30 cellular contexts compared by ENCODE assay signal in genomic region chr17:28545787-28546415, GRCh38. TPM values are rescaled to one million over a fixed set of nuclear protein-coding genes. Genes with fewer than 3 reads are reported as not detected.
A peak's percentile ranks its signal among the peaks of the same experiment; 100 is the strongest.
DNase-seq lines count a peak whose midpoint lies in the region; ATAC-seq and TF ChIP-seq lines count a peak whose summit lies in the region.
"Had no signal": no experiment of that assay in that cellular context is flagged by ENCODE, and none has a peak within 500 bp of the region (broad histone marks: within the 10 kb centered on the region; RNA-seq: fewer than 3 reads in every experiment).

No MANE protein-coding gene starts in this region.

- no peak overlapping the region for H3K4me3 Mint-ChIP-seq in CD8-positive, alpha-beta T cell
- H3K4me3 Mint-ChIP-seq in T-helper 17 cell: no peak overlapping the region
- H3K4me3 Mint-ChIP-seq in naive thymus-derived CD4-positive, alpha-beta T cell: no peak overlapping the region
- H3K4me3 Mint-ChIP-seq: activated CD4-positive, alpha-beta memory T cell treated with anti-CD3 and anti-CD28 coated beads, Interleukin-2, amount 10 ng/mL, durations not matched to agents 7 days and 5 days; T-cell had no signal

- H3K36me3 ChIP-seq in CD8-positive, alpha-beta T cell (ENCODE audit: insufficient read depth, low read length): peaks cover 14% of the 10 kb centered on the region
- no peaks in the 10 kb centered on the region for H3K36me3 ChIP-seq in naive thymus-derived CD4-positive, alpha-beta T cell (ENCODE audit: control insufficient read depth in 2 of 3, insufficient read depth in 3 of 3, low read length in 3 of 3)
- H3K36me3 ChIP-seq: thyroid gland had no signal

- H3K9me3 ChIP-seq in CD8-positive, alpha-beta T cell (ENCODE audit: low read length): no peaks in the 10 kb centered on the region
- H3K9me3 ChIP-seq in T-helper 17 cell (ENCODE audit: control insufficient read depth, low read length, poor library complexity, severe bottlenecking): no peaks in the 10 kb centered on the region
- no peaks in the 10 kb centered on the region for H3K9me3 ChIP-seq in naive thymus-derived CD4-positive, alpha-beta T cell (ENCODE audit: control insufficient read depth in 2 of 3, low read length in 3 of 3)
- H3K9me3 ChIP-seq: ascending aorta, Caco-2, esophagus muscularis mucosa, gastrocnemius medialis, thyroid gland had no signal

- H3K4me3 ChIP-seq in CD8-positive, alpha-beta T cell (ENCODE audit: low read depth, low read length): no peak overlapping the region
- H3K4me3 ChIP-seq in naive thymus-derived CD4-positive, alpha-beta T cell (ENCODE audit: low read length): no peak overlapping the region
- H3K4me3 ChIP-seq: ascending aorta, esophagus muscularis mucosa, gastrocnemius medialis, thyroid gland had no signal

- peak; percentile 29 for DNase-seq in AG08395 (ENCODE audit: low spot score)
- no peak for DNase-seq in CD8-positive, alpha-beta T cell
- DNase-seq in T-helper 17 cell: no peak
- no peak for DNase-seq in naive thymus-derived CD4-positive, alpha-beta T cell
- DNase-seq in SHP77 treated with DMSO at 0.1 percent for 48 hours (lab: John Stamatoyannopoulos, UW): no peak
- DNase-seq in putamen (ENCODE audit: low spot score): no peak
- DNase-seq in mucosa of gallbladder (ENCODE audit: low spot score): no peak
- DNase-seq: activated CD4-positive, alpha-beta memory T cell treated with anti-CD3 and anti-CD28 coated beads, Interleukin-2, amount 10 ng/mL, durations not matched to agents 7 days and 5 days; activated naive CD4-positive, alpha-beta T cell treated with Interleukin-2 at 50 U/mL for 16 hours; activated T-cell treated with anti-CD3 and anti-CD28 coated beads for 4 hours; Caco-2; effector CD8-positive, alpha-beta T cell; EL; gastrocnemius medialis; mammary epithelial cell; naive thymus-derived CD8-positive, alpha-beta T cell; NCI-H1105 treated with DMSO at 0.1 percent for 48 hours; NCI-H526 treated with DMSO at 0.1 percent for 48 hours; OCI-M1; SHP77; stimulated activated CD4-positive, alpha-beta T cell treated with anti-CD3 and anti-CD28 coated beads, Interleukin-2, amount 100 ng/mL, for 24 hours; stimulated activated naive CD8-positive, alpha-beta T cell treated with anti-CD3 and anti-CD28 coated beads, Interleukin-15, Interleukin-2, amounts not matched to agents 100 U/mL and 50 U/mL, for 24 hours; T-cell; thyroid gland had no signal

- POLR2A ChIA-PET in CD8-positive, alpha-beta T cell (lab: Charles Lee): interaction anchor here (1.2 to 2.6 kb wide), 2 partner anchors 30 to 48 kb away, joined by 3 to 7 read pairs; partner anchors contain the start of gene ALDOC
- POLR2A ChIA-PET in naive thymus-derived CD4-positive, alpha-beta T cell (lab: Charles Lee): interaction anchor here (1.2 to 10.1 kb wide), 4 partner anchors 10 to 31 kb away, joined by 3 to 102 read pairs (median 10); partner anchors contain the start of genes ALDOC and PIGS

- H3K27ac Mint-ChIP-seq in CD8-positive, alpha-beta T cell: peak overlapping the region; percentile 28
- peak overlapping the region; percentile 62 for H3K27ac Mint-ChIP-seq in T-helper 17 cell
- peak overlapping the region in 6 of 9 donors; percentile 19 to 74 (median 58) for H3K27ac Mint-ChIP-seq in naive thymus-derived CD4-positive, alpha-beta T cell
- H3K27ac Mint-ChIP-seq: activated CD4-positive, alpha-beta memory T cell treated with anti-CD3 and anti-CD28 coated beads, Interleukin-2, amount 10 ng/mL, durations not matched to agents 7 days and 5 days; progenitor cell of endocrine pancreas had no signal

- peaks cover 32% of the 10 kb centered on the region for H3K4me1 Mint-ChIP-seq in CD8-positive, alpha-beta T cell (ENCODE audit: low read depth)
- peaks cover 33% of the 10 kb centered on the region for H3K4me1 Mint-ChIP-seq in T-helper 17 cell
- H3K4me1 Mint-ChIP-seq in naive thymus-derived CD4-positive, alpha-beta T cell: peaks cover 24 to 44% (median 36%) of the 10 kb centered on the region in 7 donors

- H3K9me3 Mint-ChIP-seq in CD8-positive, alpha-beta T cell: no peaks in the 10 kb centered on the region
- no peaks in the 10 kb centered on the region for H3K9me3 Mint-ChIP-seq in naive thymus-derived CD4-positive, alpha-beta T cell
- H3K9me3 Mint-ChIP-seq: activated CD4-positive, alpha-beta memory T cell treated with anti-CD3 and anti-CD28 coated beads, Interleukin-2, amount 10 ng/mL, durations not matched to agents 7 days and 5 days; naive thymus-derived CD8-positive, alpha-beta T cell; T-cell had no signal

- no peak for ATAC-seq in CD8-positive, alpha-beta T cell
- ATAC-seq in T-helper 17 cell: no peak
- ATAC-seq in naive thymus-derived CD4-positive, alpha-beta T cell: no peak
- ATAC-seq: gastrocnemius medialis; naive thymus-derived CD8-positive, alpha-beta T cell; stimulated activated naive CD8-positive, alpha-beta T cell treated with anti-CD3 and anti-CD28 coated beads, Interleukin-15, Interleukin-2, amounts not matched to agents 100 U/mL and 50 U/mL, for 24 hours; T-cell had no signal

- H3K27me3 Mint-ChIP-seq in CD8-positive, alpha-beta T cell (ENCODE audit: low read depth): no peaks in the 10 kb centered on the region
- H3K27me3 Mint-ChIP-seq in T-helper 17 cell: no peaks in the 10 kb centered on the region
- no peaks in the 10 kb centered on the region for H3K27me3 Mint-ChIP-seq in naive thymus-derived CD4-positive, alpha-beta T cell
- H3K27me3 Mint-ChIP-seq: activated CD4-positive, alpha-beta memory T cell treated with anti-CD3 and anti-CD28 coated beads, Interleukin-2, amount 10 ng/mL, durations not matched to agents 7 days and 5 days; naive thymus-derived CD8-positive, alpha-beta T cell; progenitor cell of endocrine pancreas; T-cell had no signal

- peaks cover 40% of the 10 kb centered on the region for H3K4me1 ChIP-seq in CD8-positive, alpha-beta T cell (ENCODE audit: insufficient read depth, low read length)
- H3K4me1 ChIP-seq in naive thymus-derived CD4-positive, alpha-beta T cell (ENCODE audit: control insufficient read depth in 2 of 2, insufficient read depth in 2 of 2, low read length in 2 of 2): peaks cover 22 to 33% of the 10 kb centered on the region in 2 donors
- H3K4me1 ChIP-seq: gastrocnemius medialis had no signal

- H3K36me3 Mint-ChIP-seq in CD8-positive, alpha-beta T cell: peaks cover 10% of the 10 kb centered on the region
- H3K36me3 Mint-ChIP-seq in T-helper 17 cell (ENCODE audit: low read depth): peaks cover 6% of the 10 kb centered on the region
- peaks cover 0 to 4% (median 0%) of the 10 kb centered on the region in 5 donors for H3K36me3 Mint-ChIP-seq in naive thymus-derived CD4-positive, alpha-beta T cell

- intact Hi-C loops in CD8-positive, alpha-beta T cell (cut with DNase I, micrococcal nuclease): loop anchor here (5.0 kb wide), 1 partner anchor 66 kb away; the partner anchor contains the start of gene RSKR (in 2 of the 2)
- intact Hi-C loops in naive thymus-derived CD4-positive, alpha-beta T cell (cut with micrococcal nuclease): loop anchor here (10.0 kb wide), 2 partner anchors 211 to 311 kb away; partner anchors contain the start of genes IFT20 (in 1 of the 2) and TNFAIP1 (in 1 of the 2)

- no peaks in the 10 kb centered on the region for H3K27me3 ChIP-seq in CD8-positive, alpha-beta T cell (ENCODE audit: insufficient read depth, low read length)
- H3K27me3 ChIP-seq in naive thymus-derived CD4-positive, alpha-beta T cell (ENCODE audit: control insufficient read depth in 2 of 2, insufficient read depth in 2 of 2, low read length in 2 of 2): no peaks in the 10 kb centered on the region
- H3K27me3 ChIP-seq: ascending aorta, esophagus muscularis mucosa, gastrocnemius medialis, thyroid gland had no signal

- no peak overlapping the region for H3K27ac ChIP-seq in CD8-positive, alpha-beta T cell (ENCODE audit: low read depth, low read length)
- no peak overlapping the region for H3K27ac ChIP-seq in naive thymus-derived CD4-positive, alpha-beta T cell (ENCODE audit: low read depth, low read length)
- H3K27ac ChIP-seq: ascending aorta, esophagus muscularis mucosa, gastrocnemius medialis, thyroid gland, VCaP had no signal

- TF ChIP-seq CTCF in CD8-positive, alpha-beta T cell (IDR thresholded peaks at IDR 0.05): no peak

- CTCF ChIA-PET in CD8-positive, alpha-beta T cell (lab: Charles Lee): interaction anchor here (0.9 to 5.7 kb wide), 4 partner anchors 23 to 66 kb away, joined by 3 to 42 read pairs (median 4); partner anchors contain the start of gene PIGS
- CTCF ChIA-PET in naive thymus-derived CD4-positive, alpha-beta T cell (lab: Charles Lee): interaction anchor here (0.6 to 1.1 kb wide), 2 partner anchors 67 to 758 kb away, joined by 3 read pairs; no protein-coding TSS in a partner anchor

RNA-seq across cellular contexts. Expression of gene UNC119, which starts 6.5 kb away (rescaled TPM):
- 10 to 100 TPM; 48.9 to 49.9 TPM for total RNA-seq in CD8-positive, alpha-beta T cell
- total RNA-seq in T-helper 17 cell (10 to 100 TPM; 87.2 to 91.9 TPM), mucosa of gallbladder (44.0 TPM)
- 100 to 1,000 TPM in 1 of 5 experiments, 10 to 100 TPM in 4; 40.6 to 108 (median 90.2) TPM for total RNA-seq in naive thymus-derived CD4-positive, alpha-beta T cell
- polyA plus RNA-seq in naive thymus-derived CD4-positive, alpha-beta T cell: 10 to 100 TPM; 37.7 to 48.1 TPM

RNA-seq across cellular contexts. Expression of gene PIGS, which starts 25.4 kb away (rescaled TPM):
- total RNA-seq in CD8-positive, alpha-beta T cell: 10 to 100 TPM; 46.2 to 60.0 TPM
- total RNA-seq in T-helper 17 cell (10 to 100 TPM; 44.5 to 50.9 TPM), mucosa of gallbladder (65.9 TPM)
- total RNA-seq in naive thymus-derived CD4-positive, alpha-beta T cell: 10 to 100 TPM; 58.5 to 71.2 (median 62.4) TPM
- 10 to 100 TPM; 46.6 to 53.5 TPM for polyA plus RNA-seq in naive thymus-derived CD4-positive, alpha-beta T cell

RNA-seq across cellular contexts. Expression of gene ALDOC, which starts 30.8 kb away (rescaled TPM):
- total RNA-seq in CD8-positive, alpha-beta T cell: 10 to 100 TPM; 16.3 to 16.5 TPM
- total RNA-seq in T-helper 17 cell (10 to 100 TPM; 16.7 to 24.5 TPM), mucosa of gallbladder (39.8 TPM)
- total RNA-seq in naive thymus-derived CD4-positive, alpha-beta T cell: 100 to 1,000 TPM in 1 of 5 experiments, 10 to 100 TPM in 4; 24.5 to 159 (median 40.1) TPM
- polyA plus RNA-seq in naive thymus-derived CD4-positive, alpha-beta T cell: 100 to 1,000 TPM in 1 of 2 donors, 10 to 100 TPM in 1; 92.9 to 103 TPM

RNA-seq across cellular contexts. Expression of gene FOXN1, which starts 39.8 kb away (rescaled TPM):
- total RNA-seq in CD8-positive, alpha-beta T cell: not detected
- total RNA-seq in T-helper 17 cell (not detected), mucosa of gallbladder (0.06 TPM)
- total RNA-seq in naive thymus-derived CD4-positive, alpha-beta T cell: not detected
- polyA plus RNA-seq in naive thymus-derived CD4-positive, alpha-beta T cell: not detected
- total RNA-seq: activated CD4-positive, alpha-beta memory T cell treated with anti-CD3 and anti-CD28 coated beads, Interleukin-2, amount 10 ng/mL, durations not matched to agents 7 days and 5 days; ascending aorta; cerebellum; esophagus muscularis mucosa; gastrocnemius medialis; mammary epithelial cell; naive thymus-derived CD8-positive, alpha-beta T cell; skeletal muscle tissue; T-cell had no signal
- polyA plus RNA-seq: mammary epithelial cell; naive thymus-derived CD8-positive, alpha-beta T cell had no signal

RNA-seq across cellular contexts. Expression of gene SPAG5, which starts 52.9 kb away (rescaled TPM):
- 10 to 100 TPM; 23.1 to 26.6 TPM for total RNA-seq in CD8-positive, alpha-beta T cell
- 10 to 100 TPM; 19.2 to 31.5 TPM for total RNA-seq in T-helper 17 cell
- total RNA-seq in naive thymus-derived CD4-positive, alpha-beta T cell: 10 to 100 TPM; 10.4 to 95.3 (median 18.4) TPM
- 1 to 10 TPM; 1.6 to 3.9 TPM for polyA plus RNA-seq in naive thymus-derived CD4-positive, alpha-beta T cell
- total RNA-seq in mucosa of gallbladder: 6.4 TPM
